ENCODE assay signal across 23 cellular contexts in the genomic region with DNA sequence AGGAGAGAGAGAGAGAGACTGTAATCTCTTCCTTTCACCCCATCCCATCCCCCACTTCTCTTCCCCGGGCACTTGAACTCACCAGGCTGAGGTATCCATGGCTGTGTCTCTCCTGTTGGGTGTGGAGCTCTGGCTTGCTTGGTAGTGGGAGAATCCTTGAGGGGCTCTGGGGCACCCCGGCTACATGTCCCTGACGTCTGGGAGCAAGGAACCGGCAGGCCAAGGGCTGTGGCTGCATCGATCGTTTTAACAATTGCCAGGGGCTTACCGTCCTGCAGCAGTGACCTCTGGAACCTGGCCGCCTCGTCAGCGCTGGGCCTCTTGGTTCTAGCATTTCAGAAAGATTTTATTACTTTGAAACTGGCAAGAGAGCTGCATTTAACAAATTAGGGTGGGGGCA. TPM values are rescaled to one million over a fixed set of nuclear protein-coding genes. Genes with fewer than 3 reads are reported as not detected.
"Had no signal": no experiment of that assay in that cellular context is flagged by ENCODE, and none has a peak within 500 bp of the region (broad histone marks: within the 10 kb centered on the region; RNA-seq: fewer than 3 reads in every experiment).

No MANE protein-coding gene starts in this region.

- H3K4me3 Mint-ChIP-seq: activated CD8-positive, alpha-beta T cell treated with anti-CD3 and anti-CD28 coated beads, Interleukin-2, amount 10 ng/mL, durations not matched to agents 7 days and 5 days; activated naive CD8-positive, alpha-beta T cell treated with anti-CD3 and anti-CD28 coated beads, Interleukin-2, amount 50 U/mL, for 24 hours; activated T-helper 1 cell treated with anti-CD3 and anti-CD28 coated beads, Interleukin-12 subunit alpha, Interleukin-12 subunit beta, Interleukin-2, Interleukin-4 antibody, amounts not matched to agents 30 ng/mL and 10 ng/mL and 1 ng/mL, durations not matched to agents 14 hours and 24 hours and 36 hours; stimulated activated memory B cell treated with anti-CD40 and anti-IgM and Interleukin-4, amounts not matched to agents 10 μg/mL and 1 μg/mL and 100 μg/mL, for 72 hours had no signal

- H3K27ac Mint-ChIP-seq: activated CD8-positive, alpha-beta T cell treated with anti-CD3 and anti-CD28 coated beads, Interleukin-2, amount 10 ng/mL, durations not matched to agents 7 days and 5 days; activated naive CD8-positive, alpha-beta T cell treated with anti-CD3 and anti-CD28 coated beads, Interleukin-2, amount 50 U/mL, for 24 hours; activated T-helper 1 cell treated with anti-CD3 and anti-CD28 coated beads, Interleukin-12 subunit alpha, Interleukin-12 subunit beta, Interleukin-2, Interleukin-4 antibody, amounts not matched to agents 30 ng/mL and 10 ng/mL and 1 ng/mL, durations not matched to agents 14 hours and 24 hours and 36 hours; naive thymus-derived CD4-positive, alpha-beta T cell; stimulated activated memory B cell treated with anti-CD40 and anti-IgM and Interleukin-4, amounts not matched to agents 10 μg/mL and 1 μg/mL and 100 μg/mL, for 72 hours had no signal

- H3K9me3 Mint-ChIP-seq: activated naive CD8-positive, alpha-beta T cell treated with anti-CD3 and anti-CD28 coated beads, Interleukin-2, amount 50 U/mL, for 24 hours; activated T-helper 1 cell treated with anti-CD3 and anti-CD28 coated beads, Interleukin-12 subunit alpha, Interleukin-12 subunit beta, Interleukin-2, Interleukin-4 antibody, amounts not matched to agents 30 ng/mL and 10 ng/mL and 1 ng/mL, durations not matched to agents 14 hours and 24 hours and 36 hours; naive thymus-derived CD4-positive, alpha-beta T cell; stimulated activated memory B cell treated with anti-CD40 and anti-IgM and Interleukin-4, amounts not matched to agents 10 μg/mL and 1 μg/mL and 100 μg/mL, for 72 hours had no signal

- ATAC-seq: activated CD8-positive, alpha-beta T cell treated with anti-CD3 and anti-CD28 coated beads, Interleukin-2, amount 10 ng/mL, durations not matched to agents 7 days and 5 days; activated naive CD8-positive, alpha-beta T cell treated with anti-CD3 and anti-CD28 coated beads, Interleukin-2, amount 50 U/mL, for 24 hours; body of pancreas; heart right ventricle; left colon; lower lobe of right lung; naive thymus-derived CD4-positive, alpha-beta T cell; sciatic nerve; stimulated activated memory B cell treated with anti-CD40 and anti-IgM and Interleukin-4, amounts not matched to agents 10 μg/mL and 1 μg/mL and 100 μg/mL, for 72 hours had no signal

- H3K36me3 Mint-ChIP-seq: naive thymus-derived CD4-positive, alpha-beta T cell; stimulated activated memory B cell treated with anti-CD40 and anti-IgM and Interleukin-4, amounts not matched to agents 10 μg/mL and 1 μg/mL and 100 μg/mL, for 72 hours had no signal

- DNase-seq: activated CD4-positive, alpha-beta T cell treated with anti-CD3 and anti-CD28 coated beads for 1 hour; activated CD4-positive, alpha-beta T cell treated with anti-CD3 and anti-CD28 coated beads, Interleukin-2, amount 50 U/mL, for 1 hour; activated CD8-positive, alpha-beta T cell treated with anti-CD3 and anti-CD28 coated beads, Interleukin-2, amount 10 ng/mL, durations not matched to agents 7 days and 5 days; activated gamma-delta T cell; activated naive CD4-positive, alpha-beta T cell treated with anti-CD3 and anti-CD28 coated beads, Interleukin-2, amount 50 U/mL, for 16 hours; activated naive CD8-positive, alpha-beta T cell treated with anti-CD3 and anti-CD28 coated beads, Interleukin-2, amount 50 U/mL, for 24 hours; anterior cingulate cortex; body of pancreas; effector CD4-positive, alpha-beta T cell; erythroblast; foreskin fibroblast; heart right ventricle; left colon; lower lobe of right lung; naive thymus-derived CD4-positive, alpha-beta T cell; nucleus accumbens; stimulated activated CD4-positive, alpha-beta T cell treated with anti-CD3 and anti-CD28 coated beads, Interleukin-15, amount 100 ng/mL, for 24 hours; stomach; WERI-Rb-1 had no signal

RNA-seq across cellular contexts. Expression of a gene that starts 30.0 kb away (rescaled TPM):
- total RNA-seq: activated CD8-positive, alpha-beta T cell treated with anti-CD3 and anti-CD28 coated beads, Interleukin-2, amount 10 ng/mL, durations not matched to agents 7 days and 5 days; body of pancreas; smooth muscle cell had no signal
